ENCODE assay signal across 8 cellular contexts in genomic region chr6:116511424-116512131, GRCh38. TPM values are rescaled to one million over a fixed set of nuclear protein-coding genes. Genes with fewer than 3 reads are reported as not detected.
DNase-seq lines count a peak whose midpoint lies in the region; ATAC-seq and TF ChIP-seq lines count a peak whose summit lies in the region.

Gene CALHM5 (plus strand): TSS chr6:116511639. CDS start chr6:116511697, 58 bp downstream.

- intact Hi-C loops in activated T-helper 2 cell treated with anti-CD3 and anti-CD28 coated beads, Interferon-gamma antibody, Interleukin-2, Interleukin-4, amounts not matched to agents 10 μg/mL and 5 μg/mL and 100 μg/mL, durations not matched to agents 14 hours and 24 hours and 36 hours (cut with micrococcal nuclease) = no loop called here

- TF ChIP-seq EP300 in gastroesophageal sphincter (IDR thresholded peaks at IDR 0.05) = no peak

- peaks cover 16% of the 10 kb centered on the region for H3K9me3 Mint-ChIP-seq in progenitor cell of endocrine pancreas (ENCODE audit: low read depth)
- H3K9me3 Mint-ChIP-seq in stimulated activated memory B cell treated with anti-CD40 and anti-IgM and Interleukin-4, amounts not matched to agents 10 μg/mL and 1 μg/mL and 100 μg/mL, for 72 hours = peaks cover under 1% of the 10 kb centered on the region
- peaks cover 7% of the 10 kb centered on the region for H3K9me3 Mint-ChIP-seq in activated T-helper 2 cell treated with anti-CD3 and anti-CD28 coated beads, Interferon-gamma antibody, Interleukin-2, Interleukin-4, amounts not matched to agents 10 μg/mL and 5 μg/mL and 100 μg/mL, durations not matched to agents 14 hours and 24 hours and 36 hours

- H3K27me3 Mint-ChIP-seq in progenitor cell of endocrine pancreas = peaks cover 2% of the 10 kb centered on the region
- H3K27me3 Mint-ChIP-seq in stimulated activated memory B cell treated with anti-CD40 and anti-IgM and Interleukin-4, amounts not matched to agents 10 μg/mL and 1 μg/mL and 100 μg/mL, for 72 hours = no peaks in the 10 kb centered on the region
- H3K27me3 Mint-ChIP-seq in activated T-helper 2 cell treated with anti-CD3 and anti-CD28 coated beads, Interferon-gamma antibody, Interleukin-2, Interleukin-4, amounts not matched to agents 10 μg/mL and 5 μg/mL and 100 μg/mL, durations not matched to agents 14 hours and 24 hours and 36 hours (ENCODE audit: low read depth) = peaks cover 9% of the 10 kb centered on the region

- no peaks in the 10 kb centered on the region for H3K36me3 Mint-ChIP-seq in progenitor cell of endocrine pancreas (ENCODE audit: insufficient read depth)
- no peaks in the 10 kb centered on the region for H3K36me3 Mint-ChIP-seq in stimulated activated memory B cell treated with anti-CD40 and anti-IgM and Interleukin-4, amounts not matched to agents 10 μg/mL and 1 μg/mL and 100 μg/mL, for 72 hours
- H3K36me3 Mint-ChIP-seq in activated T-helper 2 cell treated with anti-CD3 and anti-CD28 coated beads, Interferon-gamma antibody, Interleukin-2, Interleukin-4, amounts not matched to agents 10 μg/mL and 5 μg/mL and 100 μg/mL, durations not matched to agents 14 hours and 24 hours and 36 hours (ENCODE audit: low read depth) = no peaks in the 10 kb centered on the region

- DNase-seq in HCEC 1CT = peak; percentile 92
- no peak for DNase-seq in progenitor cell of endocrine pancreas (ENCODE audit: low spot score, unreplicated experiment)
- DNase-seq in activated T-helper 2 cell treated with anti-CD3 and anti-CD28 coated beads, Interferon-gamma antibody, Interleukin-2, Interleukin-4, amounts not matched to agents 10 μg/mL and 5 μg/mL and 100 μg/mL, durations not matched to agents 14 hours and 24 hours and 36 hours (ENCODE audit: low spot score) = no peak

- H3K4me1 Mint-ChIP-seq in progenitor cell of endocrine pancreas (ENCODE audit: low read depth) = peaks cover 2% of the 10 kb centered on the region
- peaks cover 19% of the 10 kb centered on the region for H3K4me1 Mint-ChIP-seq in stimulated activated memory B cell treated with anti-CD40 and anti-IgM and Interleukin-4, amounts not matched to agents 10 μg/mL and 1 μg/mL and 100 μg/mL, for 72 hours
- no peaks in the 10 kb centered on the region for H3K4me1 Mint-ChIP-seq in activated T-helper 2 cell treated with anti-CD3 and anti-CD28 coated beads, Interferon-gamma antibody, Interleukin-2, Interleukin-4, amounts not matched to agents 10 μg/mL and 5 μg/mL and 100 μg/mL, durations not matched to agents 14 hours and 24 hours and 36 hours (ENCODE audit: low read depth)

- TF ChIP-seq POLR2A in gastroesophageal sphincter (IDR thresholded peaks at IDR 0.05) = no peak

- H3K36me3 ChIP-seq in gastroesophageal sphincter = peaks cover 0 to 7% of the 10 kb centered on the region in 2 donors

- TF ChIP-seq CTCF in gastroesophageal sphincter (IDR thresholded peaks at IDR 0.05) = peak; percentile 49 to 74 (median 70)
- peak; percentile 52 for TF ChIP-seq CTCF in progenitor cell of endocrine pancreas (IDR thresholded peaks at IDR 0.05; ENCODE audit: unreplicated experiment)

- no peaks in the 10 kb centered on the region for H3K27me3 ChIP-seq in gastroesophageal sphincter

- peak within 1 kb of the TSS; percentile 49 to 50 for H3K4me3 ChIP-seq in gastroesophageal sphincter

- no peak within 1 kb of the TSS for H3K4me3 Mint-ChIP-seq in progenitor cell of endocrine pancreas (ENCODE audit: low read depth)
- no peak within 1 kb of the TSS for H3K4me3 Mint-ChIP-seq in stimulated activated memory B cell treated with anti-CD40 and anti-IgM and Interleukin-4, amounts not matched to agents 10 μg/mL and 1 μg/mL and 100 μg/mL, for 72 hours
- H3K4me3 Mint-ChIP-seq in activated T-helper 2 cell treated with anti-CD3 and anti-CD28 coated beads, Interferon-gamma antibody, Interleukin-2, Interleukin-4, amounts not matched to agents 10 μg/mL and 5 μg/mL and 100 μg/mL, durations not matched to agents 14 hours and 24 hours and 36 hours (ENCODE audit: low read depth) = no peak within 1 kb of the TSS

- H3K27ac ChIP-seq in gastroesophageal sphincter = peak within 1 kb of the TSS; percentile 82 to 90 (median 85)

- H3K9me3 ChIP-seq in gastroesophageal sphincter = no peaks in the 10 kb centered on the region

- 9 to 47% methylated on average over 5 to 6 of the region's 10 CpGs for WGBS in gastroesophageal sphincter (ENCODE audit: low coverage in 1 of 2), 2 donors

- H3K27ac Mint-ChIP-seq in progenitor cell of endocrine pancreas = peak within 1 kb of the TSS; percentile 89
- H3K27ac Mint-ChIP-seq in stimulated activated memory B cell treated with anti-CD40 and anti-IgM and Interleukin-4, amounts not matched to agents 10 μg/mL and 1 μg/mL and 100 μg/mL, for 72 hours = no peak within 1 kb of the TSS
- H3K27ac Mint-ChIP-seq in activated T-helper 2 cell treated with anti-CD3 and anti-CD28 coated beads, Interferon-gamma antibody, Interleukin-2, Interleukin-4, amounts not matched to agents 10 μg/mL and 5 μg/mL and 100 μg/mL, durations not matched to agents 14 hours and 24 hours and 36 hours = no peak within 1 kb of the TSS

- H3K4me1 ChIP-seq in gastroesophageal sphincter = peaks cover 0 to 27% (median 5%) of the 10 kb centered on the region in 3 donors

- ATAC-seq in SK-N-SH treated with all-trans-retinoic acid at 6 μM for 48 hours (peak; percentile 95), gastroesophageal sphincter (peak; percentile 92), HG03565 (IDR thresholded peaks at IDR 0.05; ENCODE audit: unreplicated experiment) (no peak), HG03442 (IDR thresholded peaks at IDR 0.05; ENCODE audit: unreplicated experiment) (no peak)
- no peak for ATAC-seq in stimulated activated memory B cell treated with anti-CD40 and anti-IgM and Interleukin-4, amounts not matched to agents 10 μg/mL and 1 μg/mL and 100 μg/mL, for 72 hours

TF ChIP-seq in SK-N-SH treated with all-trans-retinoic acid at 6 μM for 48 hours, 23 proteins besides CTCF, POLR2A, EP300 and RAD21:
- 0 out of 2 replicates have a peak, but pooled peaks have one; percentile 46 for TF ChIP-seq CREB5 (CRISPR knock-in tag; IDR thresholded peaks at IDR 0.05; ENCODE audit: low read depth)
- TF ChIP-seq POU6F1 (CRISPR knock-in tag; IDR thresholded peaks at IDR 0.05; ENCODE audit: borderline replicate concordance, low read depth) = no peak
- no peak for TF ChIP-seq GLIS3 (CRISPR knock-in tag; IDR thresholded peaks at IDR 0.05)

RNA-seq across cellular contexts. Expression of gene CALHM5, which starts in this region (rescaled TPM):
- total RNA-seq in gastroesophageal sphincter = 1 to 10 TPM in 3 of 4 donors, under 1 TPM in 1; 0.81 to 6.0 (median 3.0) TPM
- 0.05 and 0.09 TPM in 2 replicates for total RNA-seq in progenitor cell of endocrine pancreas
- total RNA-seq in activated T-helper 2 cell treated with anti-CD3 and anti-CD28 coated beads, Interferon-gamma antibody, Interleukin-2, Interleukin-4, amounts not matched to agents 10 μg/mL and 5 μg/mL and 100 μg/mL, durations not matched to agents 14 hours and 24 hours and 36 hours = not detected in 2 replicates

Comparison
In these comparisons a context has a peak if more than half of its experiments do, and no peak if none do; other contexts are left out.
1. ATAC-seq: peak in SK-N-SH treated with all-trans-retinoic acid at 6 μM for 48 hours (single experiment) and gastroesophageal sphincter (single experiment); none in HG03565 (single experiment), stimulated activated memory B cell treated with anti-CD40 and anti-IgM and Interleukin-4, amounts not matched to agents 10 μg/mL and 1 μg/mL and 100 μg/mL, for 72 hours (single experiment) and HG03442 (single experiment).